16 cellular contexts compared by ENCODE assay signal in the genomic region with DNA sequence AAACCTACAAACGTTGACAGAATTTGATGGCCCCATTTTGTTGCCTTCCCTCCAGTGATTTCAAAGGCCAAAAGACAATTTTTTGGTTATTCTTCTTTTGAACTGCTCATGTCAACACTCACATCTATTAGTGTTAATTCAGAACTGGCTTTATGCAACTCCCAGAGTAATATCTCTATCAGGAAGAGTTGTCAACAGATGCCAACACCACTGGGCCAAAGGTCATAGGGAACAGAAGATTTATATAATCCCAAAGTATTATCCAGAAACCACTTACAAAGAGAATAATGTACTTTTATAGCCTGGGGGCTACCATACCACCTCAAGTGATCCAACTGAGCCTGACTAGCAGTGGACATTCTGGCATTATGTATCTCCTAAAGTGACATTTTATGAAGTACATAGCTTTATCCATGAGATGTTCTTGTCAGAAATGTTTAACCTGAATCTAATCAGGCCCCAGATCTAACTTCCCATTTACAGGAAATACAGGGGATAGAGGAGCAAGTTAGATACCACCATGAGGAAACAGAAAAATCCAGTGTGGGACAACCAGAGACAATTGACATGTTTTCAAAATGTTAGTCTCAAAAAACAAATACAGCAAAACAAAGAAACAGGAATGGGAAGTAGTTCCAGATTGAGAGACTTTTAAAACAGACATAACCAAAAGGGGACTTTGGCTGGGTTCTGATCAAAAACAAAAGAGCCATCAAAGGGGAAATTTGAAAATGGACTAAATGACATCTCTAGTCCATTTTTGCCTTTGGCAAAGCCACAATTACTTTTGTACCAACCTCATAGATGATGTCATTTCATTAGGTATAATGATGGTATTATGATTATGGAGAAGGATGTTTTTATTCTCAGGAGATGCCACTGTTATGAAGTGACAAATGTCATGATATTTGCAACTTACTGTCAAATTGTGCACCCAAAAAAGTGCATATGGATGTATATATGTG. TPM values are rescaled to one million over a fixed set of nuclear protein-coding genes. Genes with fewer than 3 reads are reported as not detected.
A peak's percentile ranks its signal among the peaks of the same experiment; 100 is the strongest.
DNase-seq lines count a peak whose midpoint lies in the region; ATAC-seq, FAIRE-seq and TF ChIP-seq lines count a peak whose summit lies in the region.
"Had no signal": no experiment of that assay in that cellular context is flagged by ENCODE, and none has a peak within 500 bp of the region (broad histone marks: within the 10 kb centered on the region; RNA-seq: fewer than 3 reads in every experiment).

No MANE protein-coding gene starts in this region.

- no peaks in the 10 kb centered on the region for H3K27me3 ChIP-seq in CD4-positive, alpha-beta memory T cell (ENCODE audit: insufficient read depth, low read length)
- H3K27me3 ChIP-seq: sigmoid colon had no signal

- H3K27ac Mint-ChIP-seq in CD4-positive, alpha-beta memory T cell, result peak overlapping the region; percentile 94 to 99 (median 97)
- H3K27ac Mint-ChIP-seq in activated T-helper 1 cell treated with anti-CD3 and anti-CD28 coated beads, Interleukin-12 subunit alpha, Interleukin-12 subunit beta, Interleukin-2, Interleukin-4 antibody, amounts not matched to agents 30 ng/mL and 10 ng/mL and 1 ng/mL, durations not matched to agents 14 hours and 24 hours and 36 hours, result peak overlapping the region; percentile 93
- peak overlapping the region; percentile 96 to 99 (median 98) for H3K27ac Mint-ChIP-seq in naive B cell

- no peak for ATAC-seq in naive B cell (ENCODE audit: low read depth in 2 of 2)
- ATAC-seq: lower lobe of right lung had no signal

- peaks cover 24 to 46% of the 10 kb centered on the region in 2 donors for H3K36me3 Mint-ChIP-seq in CD4-positive, alpha-beta memory T cell
- peaks cover 14% of the 10 kb centered on the region for H3K36me3 Mint-ChIP-seq in activated T-helper 1 cell treated with anti-CD3 and anti-CD28 coated beads, Interleukin-12 subunit alpha, Interleukin-12 subunit beta, Interleukin-2, Interleukin-4 antibody, amounts not matched to agents 30 ng/mL and 10 ng/mL and 1 ng/mL, durations not matched to agents 14 hours and 24 hours and 36 hours (ENCODE audit: low read depth)
- peaks cover 0 to 5% of the 10 kb centered on the region in 2 donors for H3K36me3 Mint-ChIP-seq in naive B cell

- POLR2A ChIA-PET in CD4-positive, alpha-beta memory T cell (lab: Charles Lee; ENCODE audit: partially characterized antibody), result interaction anchor here (1.0 to 10.0 kb wide), 7 partner anchors 13 to 43 kb away, joined by 3 to 427 read pairs (median 51); a partner anchor contains a TSS

- H3K4me1 ChIP-seq in CD4-positive, alpha-beta memory T cell (ENCODE audit: insufficient read depth, low read length), result peaks cover 99% of the 10 kb centered on the region

- peaks cover 4% of the 10 kb centered on the region for H3K36me3 ChIP-seq in CD4-positive, alpha-beta memory T cell (ENCODE audit: insufficient read depth, low read length)
- H3K36me3 ChIP-seq: lower lobe of right lung, sigmoid colon had no signal

- peak overlapping the region; percentile 10 to 90 (median 80) for H3K4me3 Mint-ChIP-seq in CD4-positive, alpha-beta memory T cell
- peak overlapping the region; percentile 78 for H3K4me3 Mint-ChIP-seq in activated T-helper 1 cell treated with anti-CD3 and anti-CD28 coated beads, Interleukin-12 subunit alpha, Interleukin-12 subunit beta, Interleukin-2, Interleukin-4 antibody, amounts not matched to agents 30 ng/mL and 10 ng/mL and 1 ng/mL, durations not matched to agents 14 hours and 24 hours and 36 hours
- H3K4me3 Mint-ChIP-seq in naive B cell, result peak overlapping the region; percentile 78 to 94 (median 90)

- peak overlapping the region; percentile 89 for H3K27ac ChIP-seq in CD4-positive, alpha-beta memory T cell (ENCODE audit: low read depth, low read length)
- H3K27ac ChIP-seq: lower lobe of right lung had no signal

- H3K4me1 Mint-ChIP-seq in CD4-positive, alpha-beta memory T cell, result peaks cover 71 to 98% (median 82%) of the 10 kb centered on the region in 4 donors
- peaks cover 83% of the 10 kb centered on the region for H3K4me1 Mint-ChIP-seq in activated T-helper 1 cell treated with anti-CD3 and anti-CD28 coated beads, Interleukin-12 subunit alpha, Interleukin-12 subunit beta, Interleukin-2, Interleukin-4 antibody, amounts not matched to agents 30 ng/mL and 10 ng/mL and 1 ng/mL, durations not matched to agents 14 hours and 24 hours and 36 hours (ENCODE audit: low read depth)
- H3K4me1 Mint-ChIP-seq in naive B cell, result peaks cover 79 to 97% (median 83%) of the 10 kb centered on the region in 3 donors

- CTCF ChIA-PET in CD4-positive, alpha-beta memory T cell (lab: Charles Lee; ENCODE audit: partially characterized antibody), result interaction anchor here (1.1 to 3.5 kb wide), 4 partner anchors 13 to 75 kb away, joined by 5 to 23 read pairs (median 20); no protein-coding TSS in a partner anchor

- intact Hi-C loops in CD4-positive, alpha-beta memory T cell (cut with micrococcal nuclease), result no loop called here
- intact Hi-C loops in activated T-helper 1 cell treated with anti-CD3 and anti-CD28 coated beads, Interleukin-12 subunit alpha, Interleukin-12 subunit beta, Interleukin-2, Interleukin-4 antibody, amounts not matched to agents 30 ng/mL and 10 ng/mL and 1 ng/mL, durations not matched to agents 14 hours and 24 hours and 36 hours (cut with micrococcal nuclease), result loop anchor here (5.0 kb wide), 1 partner anchor 992 kb away; no protein-coding TSS in a partner anchor

- no peaks in the 10 kb centered on the region for H3K27me3 Mint-ChIP-seq in CD4-positive, alpha-beta memory T cell
- no peaks in the 10 kb centered on the region for H3K27me3 Mint-ChIP-seq in activated T-helper 1 cell treated with anti-CD3 and anti-CD28 coated beads, Interleukin-12 subunit alpha, Interleukin-12 subunit beta, Interleukin-2, Interleukin-4 antibody, amounts not matched to agents 30 ng/mL and 10 ng/mL and 1 ng/mL, durations not matched to agents 14 hours and 24 hours and 36 hours (ENCODE audit: insufficient read depth)
- H3K27me3 Mint-ChIP-seq in naive B cell, result no peaks in the 10 kb centered on the region

- no peak overlapping the region for H3K4me3 ChIP-seq in CD4-positive, alpha-beta memory T cell (ENCODE audit: low read length in 2 of 2)
- H3K4me3 ChIP-seq: sigmoid colon had no signal

- H3K9me3 Mint-ChIP-seq in CD4-positive, alpha-beta memory T cell, result no peaks in the 10 kb centered on the region
- H3K9me3 Mint-ChIP-seq in activated T-helper 1 cell treated with anti-CD3 and anti-CD28 coated beads, Interleukin-12 subunit alpha, Interleukin-12 subunit beta, Interleukin-2, Interleukin-4 antibody, amounts not matched to agents 30 ng/mL and 10 ng/mL and 1 ng/mL, durations not matched to agents 14 hours and 24 hours and 36 hours, result peaks cover 7% of the 10 kb centered on the region
- H3K9me3 Mint-ChIP-seq in naive B cell, result no peaks in the 10 kb centered on the region

- peak; percentile 33 for FAIRE-seq in GM12892 (lab: Jason Lieb, UNC)
- FAIRE-seq: H54 had no signal

- H3K9me3 ChIP-seq in CD4-positive, alpha-beta memory T cell (ENCODE audit: control insufficient read depth in 1 of 2, low read length in 2 of 2), result no peaks in the 10 kb centered on the region
- H3K9me3 ChIP-seq: Caco-2, lower lobe of right lung, sigmoid colon had no signal

- no peak for DNase-seq in CD4-positive, alpha-beta memory T cell
- DNase-seq in GM12892 (ENCODE audit: insufficient read length), result no peak
- DNase-seq in activated T-helper 1 cell treated with anti-CD3 and anti-CD28 coated beads, Interleukin-12 subunit alpha, Interleukin-12 subunit beta, Interleukin-2, Interleukin-4 antibody, amounts not matched to agents 30 ng/mL and 10 ng/mL and 1 ng/mL, durations not matched to agents 14 hours and 24 hours and 36 hours (ENCODE audit: low spot score), result no peak
- no peak for DNase-seq in naive B cell
- DNase-seq in RKO (ENCODE audit: low spot score), result no peak
- DNase-seq in NCI-H1694 (lab: John Stamatoyannopoulos, UW), result no peak
- no peak for DNase-seq in COR-L47 (lab: John Stamatoyannopoulos, UW)
- DNase-seq: activated CD4-positive, alpha-beta T cell treated with anti-CD3 and anti-CD28 coated beads, Interleukin-2, amount 50 U/mL, for 1 hour; amygdala; Caco-2; cortex of kidney; lower lobe of right lung; NCI-H146; RPMI8226; sigmoid colon had no signal

- no peak for TF ChIP-seq POLR2A in GM12892 (IDR thresholded peaks at IDR 0.05; ENCODE audit: low read depth, low read length)

RNA-seq across cellular contexts. Expression of a gene that starts 18.5 kb away (rescaled TPM):
- 100 to 1,000 TPM in 1 of 2 experiments, 10 to 100 TPM in 1; 95.1 to 102 TPM for total RNA-seq in CD4-positive, alpha-beta memory T cell
- polyA plus RNA-seq in CD4-positive, alpha-beta memory T cell, result 10 to 100 TPM; 61.2 to 73.4 TPM
- polyA plus RNA-seq in GM12892 (2012; ENCODE audit: missing spikeins), result 18.2 TPM
- total RNA-seq in activated T-helper 1 cell treated with anti-CD3 and anti-CD28 coated beads, Interleukin-12 subunit alpha, Interleukin-12 subunit beta, Interleukin-2, Interleukin-4 antibody, amounts not matched to agents 30 ng/mL and 10 ng/mL and 1 ng/mL, durations not matched to agents 14 hours and 24 hours and 36 hours, result 13.9 and 14.8 TPM in 2 replicates
- 10 to 100 TPM; 36.4 to 66.0 (median 54.3) TPM for polyA plus RNA-seq in naive B cell (ENCODE audit: low read depth in 6 of 6)

RNA-seq across cellular contexts. Expression of a gene that starts 37.7 kb away (rescaled TPM):
- total RNA-seq in CD4-positive, alpha-beta memory T cell, result 10 to 100 TPM; 48.4 to 52.1 TPM
- 10 to 100 TPM; 30.8 to 38.9 TPM for polyA plus RNA-seq in CD4-positive, alpha-beta memory T cell
- 28.3 TPM for polyA plus RNA-seq in GM12892 (2012; ENCODE audit: missing spikeins)
- 71.6 and 75.4 TPM in 2 replicates for total RNA-seq in activated T-helper 1 cell treated with anti-CD3 and anti-CD28 coated beads, Interleukin-12 subunit alpha, Interleukin-12 subunit beta, Interleukin-2, Interleukin-4 antibody, amounts not matched to agents 30 ng/mL and 10 ng/mL and 1 ng/mL, durations not matched to agents 14 hours and 24 hours and 36 hours
- 10 to 100 TPM; 20.6 to 47.5 (median 25.7) TPM for polyA plus RNA-seq in naive B cell (ENCODE audit: low read depth in 6 of 6)

RNA-seq across cellular contexts. Expression of a gene that starts 43.0 kb away (rescaled TPM):
- 100 to 1,000 TPM; 115 to 120 TPM for total RNA-seq in CD4-positive, alpha-beta memory T cell
- polyA plus RNA-seq in CD4-positive, alpha-beta memory T cell, result 10 to 100 TPM; 37.6 to 55.3 TPM
- polyA plus RNA-seq in GM12892 (2012; ENCODE audit: missing spikeins), result 18.7 TPM
- 68.5 and 71.1 TPM in 2 replicates for total RNA-seq in activated T-helper 1 cell treated with anti-CD3 and anti-CD28 coated beads, Interleukin-12 subunit alpha, Interleukin-12 subunit beta, Interleukin-2, Interleukin-4 antibody, amounts not matched to agents 30 ng/mL and 10 ng/mL and 1 ng/mL, durations not matched to agents 14 hours and 24 hours and 36 hours
- 10 to 100 TPM; 42.3 to 61.8 (median 45.4) TPM for polyA plus RNA-seq in naive B cell (ENCODE audit: low read depth in 6 of 6)
